8 cellular contexts compared by ENCODE assay signal in genomic region chr18:74496508-74497307, GRCh38. TPM values are rescaled to one million over a fixed set of nuclear protein-coding genes. Genes with fewer than 3 reads are reported as not detected.
A peak's percentile ranks its signal among the peaks of the same experiment; 100 is the strongest.
DNase-seq lines count a peak whose midpoint lies in the region; FAIRE-seq and TF ChIP-seq lines count a peak whose summit lies in the region.

No MANE protein-coding gene starts in this region.

- no CpG with 5 or more reads among the region's 48 CpGs for WGBS in H9 (ENCODE audit: extremely low coverage, insufficient read length, low lambda C conversion rate)
- 7% methylated on average over 38 of the region's 48 CpGs; no CpG with 5 or more reads in 1 of the 2 experiments for WGBS in H1 (ENCODE audit: extremely low coverage in 1 of 2, insufficient coverage in 1 of 2, insufficient read length in 1 of 2, insufficient replicate concordance in 2 of 2, low coverage in 1 of 2, low lambda C conversion rate in 2 of 2, missing lambda C conversion rate in 1 of 2), 2 experiments
- 4% methylated on average over 29 to 36 of the region's 48 CpGs for whole genome bisulfite sequencing in mesodermal cell (ENCODE audit: insufficient coverage in 2 of 2), 2 experiments

- peaks cover 9% of the 10 kb centered on the region; the same call in 1 of the 2 replicates for H3K79me2 ChIP-seq in H9 (ENCODE audit: insufficient read depth, low read length)
- peaks cover 19 to 36% of the 10 kb centered on the region in 2 experiments for H3K79me2 ChIP-seq in H1 (ENCODE audit: control insufficient read depth in 1 of 2, insufficient read depth in 2 of 2, low read length in 2 of 2)

- peaks cover 21 to 30% (median 30%) of the 10 kb centered on the region in 3 experiments for H3K36me3 Mint-ChIP-seq in H9 (ENCODE audit: insufficient read depth in 1 of 3, low read depth in 3 of 3)

- H3K23me2 ChIP-seq in H9 (ENCODE audit: insufficient read length, low read depth, low read length, poor library complexity, severe bottlenecking) (peaks cover 7% of the 10 kb centered on the region), H1 (ENCODE audit: low read depth, low read length) (peaks cover 2% of the 10 kb centered on the region; the same call in 1 of the 2 replicates)

- H3K14ac ChIP-seq in H9 (ENCODE audit: insufficient read depth, low read length) (peak overlapping the region; percentile 60), H1 (ENCODE audit: insufficient read length) (no peak overlapping the region)

- no peak overlapping the region for H2AK5ac ChIP-seq in H9 (ENCODE audit: insufficient read length, low read length)
- 0 out of 2 replicates have a peak overlapping the region, but pooled peaks have one; percentile 28 for H2AK5ac ChIP-seq in H1 (ENCODE audit: low read depth, low read length)

- H2AFZ ChIP-seq in H9 (ENCODE audit: low read length) (no peak overlapping the region), H1 (ENCODE audit: low read length) (no peak overlapping the region)

- peak; percentile 31; the same call in 1 of the 3 replicates for TF ChIP-seq CTCF in H9 (conservative IDR thresholded peaks at IDR 0.05)
- no peak for TF ChIP-seq CTCF in H1 (IDR thresholded peaks at IDR 0.05; ENCODE audit: control extremely low read depth in 1 of 3, insufficient read depth in 1 of 3, low read depth in 1 of 3, low read length in 3 of 3)

- H4K20me1 ChIP-seq in H9 (ENCODE audit: control insufficient read depth, insufficient read depth, insufficient read length), result no peaks in the 10 kb centered on the region
- peaks cover 0 to 9% of the 10 kb centered on the region in 2 experiments for H4K20me1 ChIP-seq in H1 (replicated peaks in 1 of 2; ENCODE audit: control insufficient read depth in 1 of 2, insufficient read depth in 2 of 2, low read length in 2 of 2)

- peak overlapping the region; percentile 91 for H3K4me2 ChIP-seq in H9 (ENCODE audit: insufficient read depth, insufficient read length, low read length)
- H3K4me2 ChIP-seq in H1 (ENCODE audit: insufficient read depth in 1 of 2, low read depth in 2 of 2, low read length in 2 of 2), result peak overlapping the region; percentile 70 to 95

- no peak for TF ChIP-seq EP300 in H1 (IDR thresholded peaks at IDR 0.05; ENCODE audit: borderline replicate concordance in 1 of 2, low read depth in 2 of 2, low read length in 2 of 2)

- H3K4me1 Mint-ChIP-seq in H9, result peaks cover 23 to 26% of the 10 kb centered on the region in 2 experiments

- H3K18ac ChIP-seq in H9 (ENCODE audit: insufficient read length, low read depth, low read length) (peak overlapping the region; percentile 15), H1 (ENCODE audit: extremely low read depth, low read length) (peak overlapping the region; percentile 63)

- H2BK5ac ChIP-seq in H9 (ENCODE audit: insufficient read length, low read length) (no peak overlapping the region), H1 (ENCODE audit: low read depth, low read length) (peak overlapping the region; percentile 84)

- H2BK20ac ChIP-seq in H9 (ENCODE audit: low read depth, low read length, poor library complexity, severe bottlenecking), result no peak overlapping the region
- no peak overlapping the region for H2BK20ac ChIP-seq in H1 (ENCODE audit: low read length)

- H4K5ac ChIP-seq in H9 (ENCODE audit: insufficient read length, low read depth, low read length) (no peak overlapping the region), H1 (ENCODE audit: insufficient read length, low read depth, low read length) (peak overlapping the region; percentile 81)

- no peak overlapping the region for H2BK120ac ChIP-seq in H9 (ENCODE audit: low read depth, low read length, poor library complexity, severe bottlenecking)
- H2BK120ac ChIP-seq in H1 (replicated peaks; ENCODE audit: low read depth, low read length), result no peak overlapping the region

- no peak; a peak in 1 of 4 replicates for TF ChIP-seq RAD21 in H1 (IDR thresholded peaks at IDR 0.05 in 1 of 2, conservative IDR thresholded peaks at IDR 0.05 in 1 of 2; ENCODE audit: low read depth in 2 of 2, low read length in 2 of 2)

- peaks cover 2 to 3% of the 10 kb centered on the region in 2 experiments; a peak in 3 of 5 replicates for H3K9me3 Mint-ChIP-seq in H9

- peak overlapping the region; percentile 92 to 94 for H3K4me3 Mint-ChIP-seq in H9

- no peak overlapping the region for H4K91ac ChIP-seq in H9 (ENCODE audit: insufficient read length, low read depth, low read length)
- peak overlapping the region; percentile 62 for H4K91ac ChIP-seq in H1 (replicated peaks; ENCODE audit: insufficient read length, low read length)

- FAIRE-seq in H1 (lab: Jason Lieb, UNC), result no peak

- TF ChIP-seq POLR2A in H1 (IDR thresholded peaks at IDR 0.05; ENCODE audit: control extremely low read depth in 1 of 2, low read depth in 2 of 2, low read length in 2 of 2), result peak in 1 of 2 experiments; percentile 11; a peak in 1 of 3 replicates

- H3K27me3 ChIP-seq in H9 (ENCODE audit: insufficient read depth, low read length) (no peaks in the 10 kb centered on the region), H1 (replicated peaks in 1 of 4; ENCODE audit: control insufficient read depth in 3 of 4, extremely low read depth in 1 of 4, insufficient read depth in 3 of 4, low read length in 3 of 4) (no peaks in the 10 kb centered on the region)

- H3K9me3 ChIP-seq in H9 (ENCODE audit: control insufficient read depth, low read depth, low read length) (no peaks in the 10 kb centered on the region), KOPT-K1 (ENCODE audit: insufficient read depth, low read length, poor library complexity, severe bottlenecking) (peaks cover 10% of the 10 kb centered on the region), H1 (ENCODE audit: insufficient read depth in 2 of 2, low read depth in 1 of 2, low read length in 1 of 2) (no peaks in the 10 kb centered on the region), mesodermal cell (ENCODE audit: control insufficient read depth, low read length) (no peaks in the 10 kb centered on the region)

- H3K27me3 Mint-ChIP-seq in H9 (ENCODE audit: low read depth), result 0 out of 2 replicates have a peak, but pooled peaks cover 1% of the 10 kb centered on the region

- H2BK12ac ChIP-seq in H9 (ENCODE audit: insufficient read length, low read depth, low read length) (no peak overlapping the region), H1 (ENCODE audit: low read depth, low read length) (no peak overlapping the region)

- H2BK15ac ChIP-seq in H9 (ENCODE audit: low read depth, low read length) (no peak overlapping the region), H1 (ENCODE audit: low read length) (no peak overlapping the region; the same call in 1 of the 2 replicates)

- POLR2A ChIA-PET in H1 (lab: Charles Lee; ENCODE audit: partially characterized antibody), result interaction anchor here (0.6 to 2.5 kb wide), 14 partner anchors 9 to 102 kb away, joined by 3 to 19 read pairs (median 4); partner anchors contain the start of gene CNDP1

- H3K9ac ChIP-seq in H9 (ENCODE audit: extremely low read depth, insufficient read length, low read length), result peak overlapping the region; percentile 35
- H3K9ac ChIP-seq in H1 (replicated peaks in 1 of 4; ENCODE audit: extremely low read depth in 1 of 4, low read depth in 3 of 4, low read length in 3 of 4), result peak overlapping the region; percentile 93 to 97 (median 95)

- DNase-seq in NCI-H345 (lab: John Stamatoyannopoulos, UW) (peak; percentile 27), NCI-H345 treated with DMSO at 0.1 percent for 48 hours (lab: John Stamatoyannopoulos, UW; ENCODE audit: unreplicated experiment) (no peak), H9 (peak; percentile 58), H1 (ENCODE audit: low read depth in 1 of 2, low spot score in 2 of 2) (no peak), stromal cell of bone marrow (ENCODE audit: low read depth) (peak; percentile 31)
- peak; percentile 63 for DNase-seq in activated CD4-positive, CD25-positive, alpha-beta regulatory T cell treated with anti-CD3 and anti-CD28 coated beads, Interleukin-2, amount 50 U/mL, for 72 hours

- H3K27ac ChIP-seq in H9 (ENCODE audit: insufficient read length, low read depth, low read length) (no peak overlapping the region), KOPT-K1 (ENCODE audit: low read depth, low read length, poor library complexity, severe bottlenecking) (peak overlapping the region; percentile 62), H1 (ENCODE audit: low read depth, low read length) (peak overlapping the region; percentile 93), mesodermal cell (ENCODE audit: low read depth, low read length, severe bottlenecking) (peak overlapping the region; percentile 92)

- H3K23ac ChIP-seq in H9 (ENCODE audit: insufficient read length, low read depth, low read length) (no peak overlapping the region), H1 (ENCODE audit: insufficient read length) (no peak overlapping the region)

- peaks cover 13% of the 10 kb centered on the region for H3K36me3 ChIP-seq in KOPT-K1 (ENCODE audit: insufficient read depth, low read length)
- peaks cover 5 to 14% (median 9%) of the 10 kb centered on the region in 4 experiments; a peak in 7 of 8 replicates for H3K36me3 ChIP-seq in H1 (ENCODE audit: control insufficient read depth in 2 of 4, insufficient read depth in 4 of 4, low read length in 3 of 4)
- peaks cover 32% of the 10 kb centered on the region for H3K36me3 ChIP-seq in mesodermal cell (ENCODE audit: control insufficient read depth, insufficient read depth, low read length)

- H4K8ac ChIP-seq in H9 (replicated peaks; ENCODE audit: insufficient read length, low read depth, low read length) (no peak overlapping the region), H1 (ENCODE audit: extremely low read depth, insufficient read depth, low read length) (peak overlapping the region; percentile 98; the same call in 1 of the 2 replicates)

- H3K79me1 ChIP-seq in H9 (ENCODE audit: insufficient read depth, low read depth, low read length, poor library complexity, severe bottlenecking), result peaks cover 4% of the 10 kb centered on the region
- peaks cover 9% of the 10 kb centered on the region; the same call in 1 of the 2 replicates for H3K79me1 ChIP-seq in H1 (ENCODE audit: low read depth, low read length)

- H3K56ac ChIP-seq in H9 (ENCODE audit: insufficient read length, low read depth, low read length), result no peak overlapping the region
- peak overlapping the region; percentile 60 for H3K56ac ChIP-seq in H1 (replicated peaks; ENCODE audit: insufficient read length, low read depth, low read length)

- no peak overlapping the region for H3T11ph ChIP-seq in H9 (ENCODE audit: low read length)

- peak overlapping the region; percentile 83 to 94 (median 88) for H3K4me3 ChIP-seq in H1 (ENCODE audit: extremely low read depth in 1 of 4, insufficient read depth in 2 of 4, low read depth in 3 of 4, low read length in 4 of 4)
- H3K4me3 ChIP-seq in mesodermal cell (ENCODE audit: extremely low read depth, insufficient read depth, low read length, poor library complexity, severe bottlenecking), result peak overlapping the region; percentile 84

- H3K4ac ChIP-seq in H9 (ENCODE audit: low read depth, low read length) (no peak overlapping the region), H1 (replicated peaks; ENCODE audit: insufficient read length, low read depth, low read length) (peak overlapping the region; percentile 44)

- CTCF ChIA-PET in H1 (lab: Charles Lee; ENCODE audit: partially characterized antibody), result interaction anchor here (0.7 to 7.4 kb wide), 7 partner anchors 18 to 315 kb away, joined by 3 to 98 read pairs (median 4); partner anchors contain the start of gene CNDP1

- H3K27ac Mint-ChIP-seq in H9, result peak overlapping the region; percentile 70 to 93 (median 72); a peak in 4 of 7 replicates

- peaks cover 3% of the 10 kb centered on the region; the same call in 1 of the 2 replicates for H3K4me1 ChIP-seq in H9 (ENCODE audit: insufficient read depth, low read length)
- H3K4me1 ChIP-seq in H1 (replicated peaks in 1 of 4; ENCODE audit: control insufficient read depth in 3 of 4, insufficient read depth in 4 of 4, low read length in 3 of 4), result peaks cover 2 to 16% (median 5%) of the 10 kb centered on the region in 4 experiments; a peak in 5 of 7 replicates
- H3K4me1 ChIP-seq in mesodermal cell (ENCODE audit: control insufficient read depth, insufficient read depth, low read length, poor library complexity, severe bottlenecking), result peaks cover 12% of the 10 kb centered on the region

RNA-seq across cellular contexts. Expression of gene CNDP2, which starts 0.5 kb away (rescaled TPM):
- 212 and 214 TPM in 2 replicates for total RNA-seq in H9 (2021)
- total RNA-seq in H1 (2021; fragmentation: NEBNext Ultra II Directional; extraction: Animal tissue kit (Norgen Biotek cat#: 25700)), result 243 TPM in 2 replicates
- polyA plus RNA-seq in H1 (2011; rRNA removed), result 71.8 and 95.6 TPM in 2 replicates
- polyA plus RNA-seq in H1 (2011; cell fraction: cytosol; rRNA removed), result 143 TPM
- 117 TPM for polyA plus RNA-seq in H1 (2011; cell fraction: nucleus; rRNA removed)
- 206 to 243 TPM (median 228 TPM) in 4 replicates for polyA plus RNA-seq in H1 (2012, experiment 1 of 2)
- 200 TPM for polyA plus RNA-seq in H1 (2012, experiment 2 of 2)
- 149 TPM for polyA plus RNA-seq in H1 (2013, experiment 1 of 2)
- 147 TPM for polyA plus RNA-seq in H1 (2013, experiment 2 of 2)
- 161 and 173 TPM in 2 replicates for polyA minus RNA-seq in H1 (2011; rRNA and poly(A)+ RNA removed)
- 117 TPM for polyA minus RNA-seq in H1 (2011; cell fraction: cytosol; rRNA and poly(A)+ RNA removed)
- 78.6 TPM for polyA minus RNA-seq in H1 (2011; cell fraction: nucleus; rRNA and poly(A)+ RNA removed)
- polyA plus RNA-seq in mesodermal cell (2013, experiment 1 of 2), result 82.4 TPM
- polyA plus RNA-seq in mesodermal cell (2013, experiment 2 of 2), result 71.5 TPM

RNA-seq across cellular contexts. Expression of gene CNDP1, which starts 37.6 kb away (rescaled TPM):
- total RNA-seq in H9 (2021), result 0.29 TPM in 1 of 2 replicates, not detected in the other
- total RNA-seq in H1 (2021; fragmentation: NEBNext Ultra II Directional; extraction: Animal tissue kit (Norgen Biotek cat#: 25700)), result not detected in 2 replicates
- 0.08 and 0.09 TPM in 2 replicates for polyA plus RNA-seq in H1 (2011; rRNA removed)
- polyA plus RNA-seq in H1 (2011; cell fraction: cytosol; rRNA removed), result 0.04 TPM
- 1.3 TPM for polyA plus RNA-seq in H1 (2011; cell fraction: nucleus; rRNA removed)
- polyA plus RNA-seq in H1 (2012, experiment 1 of 2), result 0.15 to 0.52 TPM (median 0.46 TPM) in 3 of 4 replicates, not detected in the other
- 0.10 TPM for polyA plus RNA-seq in H1 (2012, experiment 2 of 2)
- 0.04 TPM for polyA plus RNA-seq in H1 (2013, experiment 1 of 2)
- polyA plus RNA-seq in H1 (2013, experiment 2 of 2), result 0.04 TPM
- 0.06 TPM in 1 of 2 replicates, not detected in the other for polyA minus RNA-seq in H1 (2011; rRNA and poly(A)+ RNA removed)
- not detected for polyA minus RNA-seq in H1 (2011; cell fraction: cytosol; rRNA and poly(A)+ RNA removed)
- polyA minus RNA-seq in H1 (2011; cell fraction: nucleus; rRNA and poly(A)+ RNA removed), result not detected
- not detected for polyA plus RNA-seq in mesodermal cell (2013, experiment 1 of 2)
- polyA plus RNA-seq in mesodermal cell (2013, experiment 2 of 2), result not detected

RNA-seq across cellular contexts. Expression of gene DIPK1C, which starts 39.6 kb away (rescaled TPM):
- total RNA-seq in H9 (2021), result not detected in 2 replicates
- total RNA-seq in H1 (2021; fragmentation: NEBNext Ultra II Directional; extraction: Animal tissue kit (Norgen Biotek cat#: 25700)), result not detected in 2 replicates
- polyA plus RNA-seq in H1 (2011; rRNA removed), result 0.08 TPM in 1 of 2 replicates, not detected in the other
- polyA plus RNA-seq in H1 (2011; cell fraction: cytosol; rRNA removed), result not detected
- polyA plus RNA-seq in H1 (2011; cell fraction: nucleus; rRNA removed), result not detected
- 0.13 TPM in 1 of 4 replicates, not detected in the others for polyA plus RNA-seq in H1 (2012, experiment 1 of 2)
- not detected for polyA plus RNA-seq in H1 (2012, experiment 2 of 2)
- not detected for polyA plus RNA-seq in H1 (2013, experiment 1 of 2)
- polyA plus RNA-seq in H1 (2013, experiment 2 of 2), result not detected
- polyA minus RNA-seq in H1 (2011; rRNA and poly(A)+ RNA removed), result not detected in 2 replicates
- not detected for polyA minus RNA-seq in H1 (2011; cell fraction: cytosol; rRNA and poly(A)+ RNA removed)
- polyA minus RNA-seq in H1 (2011; cell fraction: nucleus; rRNA and poly(A)+ RNA removed), result not detected
- polyA plus RNA-seq in mesodermal cell (2013, experiment 1 of 2), result 0.92 TPM
- polyA plus RNA-seq in mesodermal cell (2013, experiment 2 of 2), result 0.30 TPM

Comparison
In these comparisons a context has a peak if more than half of its experiments do, and no peak if none do; other contexts are left out.
1. DNase-seq: peak in NCI-H345 (single experiment), H9 (single experiment), activated CD4-positive, CD25-positive, alpha-beta regulatory T cell treated with anti-CD3 and anti-CD28 coated beads, Interleukin-2, amount 50 U/mL, for 72 hours (single experiment) and stromal cell of bone marrow (single experiment); none in NCI-H345 treated with DMSO at 0.1 percent for 48 hours (single experiment) and H1 (0 of 2).